In the genomic region with DNA sequence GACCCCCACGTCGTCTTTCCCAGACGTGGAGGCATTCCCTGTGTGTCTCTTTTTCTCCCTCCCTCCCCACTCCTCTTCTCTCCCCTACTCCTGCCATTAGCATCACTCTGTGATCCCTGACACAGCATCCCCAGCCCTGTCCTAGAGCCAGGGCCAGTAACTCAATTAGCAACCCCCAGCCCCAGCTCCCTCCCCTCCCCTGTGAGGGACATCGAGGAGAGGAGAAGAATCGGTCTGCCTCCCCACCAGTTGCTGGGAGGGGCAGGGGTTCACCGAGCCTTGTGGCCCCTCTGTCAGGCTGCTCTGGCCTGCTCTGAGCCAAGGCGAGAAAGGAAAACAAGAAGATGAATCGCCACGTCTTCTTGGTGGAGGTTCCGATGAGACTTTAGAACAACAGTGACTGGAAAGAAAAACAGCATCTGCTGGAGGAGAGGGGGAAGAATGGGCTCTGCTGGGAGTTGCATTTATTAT, we compare ENCODE assay signal across 25 cellular contexts.
DNase-seq lines count a peak whose midpoint lies in the region; ATAC-seq and TF ChIP-seq lines count a peak whose summit lies in the region.
"Had no signal": no experiment of that assay in that cellular context is flagged by ENCODE, and none has a peak within 500 bp of the region (broad histone marks: within the 10 kb centered on the region; RNA-seq: fewer than 3 reads in every experiment).

No MANE protein-coding gene starts in this region.

- POLR2A ChIA-PET in WTC11 (lab: Charles Lee), result interaction anchor here (1.1 kb wide), 1 partner anchor 36 kb away, joined by 3 read pairs; no protein-coding TSS in a partner anchor
- POLR2A ChIA-PET in MCF 10A (lab: Yijun Ruan, JAX), result no interaction called here

- peak overlapping the region; percentile 82 for H3K27ac ChIP-seq in ACC112 (ENCODE audit: low read depth, low read length)
- peak overlapping the region; percentile 88 for H3K27ac ChIP-seq in osteoblast (ENCODE audit: low read depth, low read length)
- H3K27ac ChIP-seq: BLaER1 treated with 17β-estradiol and CSF1 and Interleukin-3, amounts not matched to agents 10 nM and 100 nM; upper lobe of left lung had no signal

- no peak for TF ChIP-seq CTCF in WTC11 (IDR thresholded peaks at IDR 0.05)
- TF ChIP-seq CTCF in osteoblast (IDR thresholded peaks at IDR 0.05; ENCODE audit: extremely low read depth, low read depth, low read length), result no peak
- TF ChIP-seq CTCF in MCF 10A (IDR thresholded peaks at IDR 0.05; ENCODE audit: unreplicated experiment), result no peak

- peak overlapping the region; percentile 4; the same call in 1 of the 2 replicates for H3K4me3 ChIP-seq in ACC112 (ENCODE audit: low read depth, low read length)
- H3K4me3 ChIP-seq in osteoblast (ENCODE audit: insufficient read depth, low read length), result no peak overlapping the region
- H3K4me3 ChIP-seq: A549; BLaER1 treated with 17β-estradiol and CSF1 and Interleukin-3, amounts not matched to agents 10 nM and 100 nM; GM12878; upper lobe of left lung had no signal

- H3K79me2 ChIP-seq in ACC112 (ENCODE audit: control insufficient read depth, insufficient read depth, low read length, unreplicated experiment), result no peaks in the 10 kb centered on the region
- no peaks in the 10 kb centered on the region for H3K79me2 ChIP-seq in osteoblast (ENCODE audit: insufficient read depth, low read length)

- peak overlapping the region; percentile 46 for H3K4me3 Mint-ChIP-seq in WTC11
- no peak overlapping the region for H3K4me3 Mint-ChIP-seq in MCF 10A (ENCODE audit: unreplicated experiment)
- H3K4me3 Mint-ChIP-seq: activated naive CD4-positive, alpha-beta T cell treated with anti-CD3 and anti-CD28 coated beads, Interleukin-2, amount 50 U/mL, for 24 hours; activated T-helper 1 cell treated with anti-CD3 and anti-CD28 coated beads, Interleukin-12 subunit alpha, Interleukin-12 subunit beta, Interleukin-2, Interleukin-4 antibody, amounts not matched to agents 30 ng/mL and 10 ng/mL and 1 ng/mL, durations not matched to agents 14 hours and 24 hours and 36 hours; natural killer cell had no signal

- H3K4me1 Mint-ChIP-seq in WTC11, result peaks cover 79% of the 10 kb centered on the region
- peaks cover 17% of the 10 kb centered on the region for H3K4me1 Mint-ChIP-seq in MCF 10A (ENCODE audit: insufficient read depth, unreplicated experiment)
- H3K4me1 Mint-ChIP-seq: activated naive CD4-positive, alpha-beta T cell treated with anti-CD3 and anti-CD28 coated beads, Interleukin-2, amount 50 U/mL, for 24 hours; natural killer cell had no signal

- peaks cover 99% of the 10 kb centered on the region for H3K27me3 Mint-ChIP-seq in WTC11 (ENCODE audit: low read depth)
- no peaks in the 10 kb centered on the region for H3K27me3 Mint-ChIP-seq in MCF 10A (ENCODE audit: insufficient read depth, unreplicated experiment)

- ATAC-seq in WTC11 (peak; percentile 9), GM18868 (IDR thresholded peaks at IDR 0.05; ENCODE audit: unreplicated experiment) (no peak)
- ATAC-seq: A549, GM12878, left colon, natural killer cell had no signal

- H3K36me3 Mint-ChIP-seq in WTC11, result no peaks in the 10 kb centered on the region
- H3K36me3 Mint-ChIP-seq in MCF 10A (ENCODE audit: insufficient read depth, unreplicated experiment), result peaks cover 12% of the 10 kb centered on the region
- H3K36me3 Mint-ChIP-seq: activated naive CD4-positive, alpha-beta T cell treated with anti-CD3 and anti-CD28 coated beads, Interleukin-2, amount 50 U/mL, for 24 hours; natural killer cell had no signal

- no peaks in the 10 kb centered on the region for H4K20me1 ChIP-seq in osteoblast (ENCODE audit: insufficient read depth, low read length)
- H4K20me1 ChIP-seq: BLaER1 treated with 17β-estradiol and CSF1 and Interleukin-3, amounts not matched to agents 10 nM and 100 nM had no signal

- peak overlapping the region; percentile 2 for H3K4me2 ChIP-seq in osteoblast (ENCODE audit: insufficient read depth, low read length)
- H3K4me2 ChIP-seq: A549 had no signal

- H3K27me3 ChIP-seq in ACC112 (ENCODE audit: insufficient read depth, low read length) (no peaks in the 10 kb centered on the region), osteoblast (ENCODE audit: insufficient read depth, low read length) (no peaks in the 10 kb centered on the region)
- H3K27me3 ChIP-seq: BLaER1 treated with 17β-estradiol and CSF1 and Interleukin-3, amounts not matched to agents 10 nM and 100 nM; upper lobe of left lung had no signal

- BruUV-seq in MCF 10A (replicated peaks; lab: Mats Ljungman, UMichigan), result no TSS peak

- H3K36me3 ChIP-seq in ACC112 (ENCODE audit: insufficient read depth, low read length) (peaks cover 14% of the 10 kb centered on the region), osteoblast (ENCODE audit: insufficient read depth, low read length) (peaks cover 6% of the 10 kb centered on the region)
- H3K36me3 ChIP-seq: BLaER1 treated with 17β-estradiol and CSF1 and Interleukin-3, amounts not matched to agents 10 nM and 100 nM; upper lobe of left lung had no signal

- H3K4me1 ChIP-seq in ACC112 (ENCODE audit: control insufficient read depth, insufficient read depth, low read length, unreplicated experiment) (peaks cover 60% of the 10 kb centered on the region), osteoblast (ENCODE audit: insufficient read depth, low read length) (peaks cover 49% of the 10 kb centered on the region)
- H3K4me1 ChIP-seq: upper lobe of left lung had no signal

- no peaks in the 10 kb centered on the region for H3K9me3 ChIP-seq in osteoblast (ENCODE audit: low read depth, low read length)
- H3K9me3 ChIP-seq: A549; BLaER1 treated with 17β-estradiol and CSF1 and Interleukin-3, amounts not matched to agents 10 nM and 100 nM; upper lobe of left lung had no signal

- H3K27ac Mint-ChIP-seq in WTC11, result no peak overlapping the region
- H3K27ac Mint-ChIP-seq in MCF 10A (ENCODE audit: low read depth, unreplicated experiment), result no peak overlapping the region
- H3K27ac Mint-ChIP-seq: activated naive CD4-positive, alpha-beta T cell treated with anti-CD3 and anti-CD28 coated beads, Interleukin-2, amount 50 U/mL, for 24 hours; activated T-helper 1 cell treated with anti-CD3 and anti-CD28 coated beads, Interleukin-12 subunit alpha, Interleukin-12 subunit beta, Interleukin-2, Interleukin-4 antibody, amounts not matched to agents 30 ng/mL and 10 ng/mL and 1 ng/mL, durations not matched to agents 14 hours and 24 hours and 36 hours; natural killer cell had no signal

- intact Hi-C loops in MCF 10A (cut with micrococcal nuclease), result no loop called here

- CTCF ChIA-PET in WTC11 (lab: Charles Lee), result interaction anchor here (1.7 kb wide), 1 partner anchor 125 kb away, joined by 4 read pairs; no protein-coding TSS in a partner anchor
- CTCF ChIA-PET in MCF 10A (lab: Yijun Ruan, JAX), result interaction anchor here (0.6 kb wide), 2 partner anchors 122 to 684 kb away, joined by 3 to 5 read pairs; no protein-coding TSS in a partner anchor

- H3K9me3 Mint-ChIP-seq in WTC11 (no peaks in the 10 kb centered on the region), MCF 10A (ENCODE audit: unreplicated experiment) (no peaks in the 10 kb centered on the region)
- H3K9me3 Mint-ChIP-seq: activated naive CD4-positive, alpha-beta T cell treated with anti-CD3 and anti-CD28 coated beads, Interleukin-2, amount 50 U/mL, for 24 hours; activated T-helper 1 cell treated with anti-CD3 and anti-CD28 coated beads, Interleukin-12 subunit alpha, Interleukin-12 subunit beta, Interleukin-2, Interleukin-4 antibody, amounts not matched to agents 30 ng/mL and 10 ng/mL and 1 ng/mL, durations not matched to agents 14 hours and 24 hours and 36 hours had no signal

- DNase-seq in WTC11 (ENCODE audit: low spot score) (peak; percentile 29), iPS-NIHi7 (ENCODE audit: extremely low spot score) (peak; percentile 40), osteoblast (ENCODE audit: insufficient read length, low spot score, missing footprints) (peak; percentile 71), NK-92 (lab: John Stamatoyannopoulos, UW; ENCODE audit: unreplicated experiment) (no peak), MCF 10A (ENCODE audit: unreplicated experiment) (no peak), germinal center (ENCODE audit: low spot score) (no peak)
- DNase-seq: central memory CD4-positive, alpha-beta T cell; DND-41; glutamatergic neuron; HCEC 1CT; left colon; midbrain; natural killer cell; NCI-H1092; NCI-H1930; NCI-H82; T-helper 9 cell had no signal

- H2AFZ ChIP-seq in ACC112 (ENCODE audit: low read length, unreplicated experiment) (no peak overlapping the region), osteoblast (ENCODE audit: low read length) (peak overlapping the region; percentile 32)

TF ChIP-seq in WTC11, 78 proteins besides CTCF, POLR2A, EP300 and RAD21:
- TF ChIP-seq ZNF317 (CRISPR knock-in tag; IDR thresholded peaks at IDR 0.05; ENCODE audit: borderline replicate concordance, low read depth) (no peak), FOXK1 (CRISPR knock-in tag; IDR thresholded peaks at IDR 0.05) (no peak), ZNF121 (CRISPR knock-in tag; IDR thresholded peaks at IDR 0.05) (peak; percentile 90)
- TF ChIP-seq, protein P1, sequence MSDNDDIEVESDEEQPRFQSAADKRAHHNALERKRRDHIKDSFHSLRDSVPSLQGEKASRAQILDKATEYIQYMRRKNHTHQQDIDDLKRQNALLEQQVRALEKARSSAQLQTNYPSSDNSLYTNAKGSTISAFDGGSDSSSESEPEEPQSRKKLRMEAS (CRISPR knock-in tag; IDR thresholded peaks at IDR 0.05), result no peak
TF ChIP-seq in WTC11: peak in this region for 1.

Comparison
In these comparisons a context has a peak if more than half of its experiments do, and no peak if none do; other contexts are left out.
1. DNase-seq: peak in WTC11 (single experiment), iPS-NIHi7 (single experiment) and osteoblast (single experiment); none in NK-92 (single experiment), MCF 10A (single experiment) and germinal center (single experiment).